8 cellular contexts compared by ENCODE assay signal in genomic region chr6:71886184-71887005, GRCh38. TPM values are rescaled to one million over a fixed set of nuclear protein-coding genes. Genes with fewer than 3 reads are reported as not detected.
DNase-seq lines count a peak whose midpoint lies in the region; ATAC-seq lines count a peak whose summit lies in the region.

TSS of gene RIMS1 (plus strand) at chr6:71886550. CDS start at chr6:71887024, 474 bp downstream.

- peak; percentile 60 for DNase-seq in DMS 273 (lab: John Stamatoyannopoulos, UW; ENCODE audit: unreplicated experiment)
- DNase-seq in DMS 273 treated with DMSO at 0.1 percent for 48 hours (lab: John Stamatoyannopoulos, UW): no peak
- DNase-seq in M059J (ENCODE audit: low read depth): peak; percentile 8
- DNase-seq in adipocyte (ENCODE audit: low read depth): peak; percentile 60
- peak in 21 of 49 donors; percentile 8 to 79 (median 20) for DNase-seq in substantia nigra (lab: John Stamatoyannopoulos, UW)
- DNase-seq in COLO829 (ENCODE audit: low spot score): no peak

- peak within 1 kb of the TSS; percentile 77 for H3K9ac ChIP-seq in adipocyte (ENCODE audit: low read length)
- peak within 1 kb of the TSS; percentile 70; the same call in 1 of the 2 replicates for H3K9ac ChIP-seq in iPS-20b (ENCODE audit: low read depth, low read length)

- H3K27ac ChIP-seq in iPS-20b (ENCODE audit: low read length) (no peak within 1 kb of the TSS), substantia nigra (ENCODE audit: low read depth, low read length, poor library complexity, severe bottlenecking) (peak within 1 kb of the TSS; percentile 39)

- H3K27me3 ChIP-seq in adipocyte (replicated peaks; ENCODE audit: control insufficient read depth, insufficient read depth, low read length) (no peaks in the 10 kb centered on the region), iPS-20b (ENCODE audit: insufficient read depth, low read length) (peaks cover 31% of the 10 kb centered on the region)

- peak; percentile 67 for ATAC-seq in GM21786 (IDR thresholded peaks at IDR 0.05; ENCODE audit: unreplicated experiment)

- peak within 1 kb of the TSS; percentile 80 for H3K4me3 ChIP-seq in adipocyte (ENCODE audit: low read length)
- peak within 1 kb of the TSS; percentile 84 for H3K4me3 ChIP-seq in iPS-20b (ENCODE audit: low read length)

- no peaks in the 10 kb centered on the region for H3K9me3 ChIP-seq in adipocyte (ENCODE audit: control insufficient read depth, low read length)
- no peaks in the 10 kb centered on the region for H3K9me3 ChIP-seq in iPS-20b (ENCODE audit: insufficient read depth, low read depth, low read length)

- no peaks in the 10 kb centered on the region for H3K4me1 ChIP-seq in adipocyte (ENCODE audit: control insufficient read depth, insufficient read depth, low read length)
- peaks cover 6% of the 10 kb centered on the region; the same call in 1 of the 2 replicates for H3K4me1 ChIP-seq in iPS-20b (ENCODE audit: insufficient read depth, low read length)

- H3K36me3 ChIP-seq in adipocyte (ENCODE audit: control insufficient read depth, insufficient read depth, low read length, severe bottlenecking) (no peaks in the 10 kb centered on the region), iPS-20b (ENCODE audit: insufficient read depth, low read depth, low read length) (no peaks in the 10 kb centered on the region)

RNA-seq across cellular contexts. Expression of gene RIMS1, which starts in this region (rescaled TPM):
- 0.34 and 0.76 TPM in 2 replicates for total RNA-seq in M059J (2014; rRNA removed; shearing (Covaris generic))

Comparison
In these comparisons a context has a peak if more than half of its experiments do, and no peak if none do; other contexts are left out.
1. DNase-seq: peak in DMS 273 (single experiment) and adipocyte (single experiment); none in DMS 273 treated with DMSO at 0.1 percent for 48 hours (single experiment) and COLO829 (single experiment).
2. Peak in DNase-seq in M059J; RNA of the gene not detected or under 1 TPM.